Comparison of ENCODE assay signal across 8 cellular contexts in genomic region chr4:140048419-140049022, GRCh38.
DNase-seq lines count a peak whose midpoint lies in the region; ATAC-seq and TF ChIP-seq lines count a peak whose summit lies in the region.

No MANE protein-coding gene starts in this region.

- WGBS in suprapubic skin = 11% methylated on average over 4 of the region's 4 CpGs

- peak overlapping the region; percentile 21 for H3K27ac ChIP-seq in suprapubic skin

- H3K9me3 Mint-ChIP-seq in activated CD4-positive, alpha-beta T cell treated with anti-CD3 and anti-CD28 coated beads, Interleukin-2, amount 10 ng/mL, durations not matched to agents 24 days and 14 days = no peaks in the 10 kb centered on the region
- no peaks in the 10 kb centered on the region for H3K9me3 Mint-ChIP-seq in activated naive CD8-positive, alpha-beta T cell (ENCODE audit: low read depth)

- H3K27me3 Mint-ChIP-seq in activated CD4-positive, alpha-beta T cell treated with anti-CD3 and anti-CD28 coated beads, Interleukin-2, amount 10 ng/mL, durations not matched to agents 24 days and 14 days = peaks cover 54% of the 10 kb centered on the region
- H3K27me3 Mint-ChIP-seq in activated naive CD8-positive, alpha-beta T cell = no peaks in the 10 kb centered on the region

- no peak for TF ChIP-seq EP300 in suprapubic skin (IDR thresholded peaks at IDR 0.05)

- no peaks in the 10 kb centered on the region for H3K36me3 Mint-ChIP-seq in activated CD4-positive, alpha-beta T cell treated with anti-CD3 and anti-CD28 coated beads, Interleukin-2, amount 10 ng/mL, durations not matched to agents 24 days and 14 days (ENCODE audit: low read depth)
- no peaks in the 10 kb centered on the region for H3K36me3 Mint-ChIP-seq in activated naive CD8-positive, alpha-beta T cell

- no peak for TF ChIP-seq POLR2A in suprapubic skin (IDR thresholded peaks at IDR 0.05)

- intact Hi-C loops in activated CD4-positive, alpha-beta T cell treated with anti-CD3 and anti-CD28 coated beads, Interleukin-2, amount 10 ng/mL, durations not matched to agents 24 days and 14 days (cut with micrococcal nuclease) = loop anchor here (2.0 to 5.0 kb wide), 3 partner anchors 46 to 96 kb away; no protein-coding TSS in a partner anchor

- no peak overlapping the region for H3K27ac Mint-ChIP-seq in activated CD4-positive, alpha-beta T cell treated with anti-CD3 and anti-CD28 coated beads, Interleukin-2, amount 10 ng/mL, durations not matched to agents 24 days and 14 days
- peak overlapping the region; percentile 61 for H3K27ac Mint-ChIP-seq in activated naive CD8-positive, alpha-beta T cell

- no peak for DNase-seq in activated CD4-positive, alpha-beta T cell treated with anti-CD3 and anti-CD28 coated beads, Interleukin-2, amount 10 ng/mL, durations not matched to agents 24 days and 14 days
- no peak for DNase-seq in activated CD4-positive, alpha-beta T cell treated with anti-CD3 and anti-CD28 coated beads, Interleukin-2, amount 50 U/mL, for 48 hours
- DNase-seq in left lobe of liver (ENCODE audit: low spot score) = no peak
- DNase-seq in suprapubic skin (ENCODE audit: low spot score in 2 of 2) = no peak
- DNase-seq in HK-2 (ENCODE audit: unreplicated experiment) = no peak
- DNase-seq in ecto neural progenitor cell (ENCODE audit: low spot score) = no peak

- H3K4me1 ChIP-seq in suprapubic skin = peaks cover 41% of the 10 kb centered on the region

- H3K36me3 ChIP-seq in suprapubic skin = no peaks in the 10 kb centered on the region

- no peaks in the 10 kb centered on the region for H3K27me3 ChIP-seq in suprapubic skin

- peaks cover 26% of the 10 kb centered on the region for H3K4me1 Mint-ChIP-seq in activated CD4-positive, alpha-beta T cell treated with anti-CD3 and anti-CD28 coated beads, Interleukin-2, amount 10 ng/mL, durations not matched to agents 24 days and 14 days
- peaks cover 56% of the 10 kb centered on the region for H3K4me1 Mint-ChIP-seq in activated naive CD8-positive, alpha-beta T cell (ENCODE audit: low read depth)

- peak overlapping the region; percentile 38 for H3K4me3 ChIP-seq in suprapubic skin

- peak; percentile 23 for ATAC-seq in left lobe of liver
- no peak for ATAC-seq in GM18867 (IDR thresholded peaks at IDR 0.05; ENCODE audit: unreplicated experiment)

- peak overlapping the region; percentile 67 for H3K4me3 Mint-ChIP-seq in activated CD4-positive, alpha-beta T cell treated with anti-CD3 and anti-CD28 coated beads, Interleukin-2, amount 10 ng/mL, durations not matched to agents 24 days and 14 days
- peak overlapping the region; percentile 87 for H3K4me3 Mint-ChIP-seq in activated naive CD8-positive, alpha-beta T cell

- no peaks in the 10 kb centered on the region for H3K9me3 ChIP-seq in suprapubic skin

- TF ChIP-seq CTCF in suprapubic skin (IDR thresholded peaks at IDR 0.05) = no peak
